ENCODE assay signal across 8 cellular contexts in the genomic region with DNA sequence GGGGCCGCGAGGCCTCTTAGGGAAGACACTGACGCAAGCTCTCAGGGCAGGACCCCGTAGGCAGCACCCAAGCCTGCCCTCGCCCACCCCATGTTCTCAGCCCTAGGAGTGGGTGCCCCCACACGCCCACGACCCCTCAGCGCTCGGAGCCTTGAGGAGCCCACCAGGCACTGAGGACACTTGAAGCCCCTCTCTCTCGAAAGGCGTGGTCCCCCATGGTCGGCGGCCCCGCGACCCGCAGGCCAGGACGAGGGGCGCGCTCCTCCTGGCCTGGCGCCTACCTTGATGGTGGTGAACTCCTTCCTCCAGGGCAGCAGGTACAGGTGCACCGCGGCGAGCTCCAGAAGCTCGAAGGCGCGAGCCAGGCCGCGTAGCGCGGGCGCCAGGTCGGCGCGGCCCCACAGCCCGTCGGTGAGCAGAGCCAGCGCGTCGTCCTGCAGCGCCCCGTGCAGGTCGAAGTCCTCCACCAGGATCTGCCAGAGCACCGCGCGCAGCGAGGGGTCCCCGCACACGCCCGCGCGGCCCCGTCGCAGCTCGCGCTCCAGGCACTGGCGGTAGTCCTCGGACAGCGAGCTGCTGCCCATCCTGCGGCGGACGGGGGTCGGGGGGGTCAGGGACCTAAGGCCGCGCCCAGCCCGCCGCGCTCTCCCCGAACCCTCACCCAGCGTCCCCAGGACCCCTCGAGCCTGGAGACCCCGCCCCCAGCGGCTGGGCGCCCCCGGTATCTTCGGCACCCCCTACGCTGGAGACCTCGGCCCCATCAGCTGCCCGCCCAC. TPM values are rescaled to one million over a fixed set of nuclear protein-coding genes. Genes with fewer than 3 reads are reported as not detected.
A peak's percentile ranks its signal among the peaks of the same experiment; 100 is the strongest.
DNase-seq lines count a peak whose midpoint lies in the region; ATAC-seq and TF ChIP-seq lines count a peak whose summit lies in the region.

No MANE protein-coding gene starts in this region.

- peaks cover 13% of the 10 kb centered on the region for H3K36me3 ChIP-seq in BE2C

- peak overlapping the region; percentile 84 for H3K27ac Mint-ChIP-seq in activated T-helper 1 cell treated with anti-CD3 and anti-CD28 coated beads, Interleukin-12 subunit alpha, Interleukin-12 subunit beta, Interleukin-2, Interleukin-4 antibody, amounts not matched to agents 30 ng/mL and 10 ng/mL and 1 ng/mL, durations not matched to agents 14 hours and 24 hours and 36 hours
- no peak overlapping the region for H3K27ac Mint-ChIP-seq in neural crest cell (ENCODE audit: unreplicated experiment)

- no peak for ATAC-seq in GM18873 (IDR thresholded peaks at IDR 0.05; ENCODE audit: low FRiP score, unreplicated experiment)

- H3K4me1 Mint-ChIP-seq in activated T-helper 1 cell treated with anti-CD3 and anti-CD28 coated beads, Interleukin-12 subunit alpha, Interleukin-12 subunit beta, Interleukin-2, Interleukin-4 antibody, amounts not matched to agents 30 ng/mL and 10 ng/mL and 1 ng/mL, durations not matched to agents 14 hours and 24 hours and 36 hours (ENCODE audit: low read depth) = peaks cover 8% of the 10 kb centered on the region
- H3K4me1 Mint-ChIP-seq in neural crest cell = peaks cover 13% of the 10 kb centered on the region

- H3K4me3 Mint-ChIP-seq in activated T-helper 1 cell treated with anti-CD3 and anti-CD28 coated beads, Interleukin-12 subunit alpha, Interleukin-12 subunit beta, Interleukin-2, Interleukin-4 antibody, amounts not matched to agents 30 ng/mL and 10 ng/mL and 1 ng/mL, durations not matched to agents 14 hours and 24 hours and 36 hours = peak overlapping the region; percentile 80
- H3K4me3 Mint-ChIP-seq in neural crest cell = peak overlapping the region; percentile 83

- DNase-seq in BE2C (peak; percentile 77), GM20000 (ENCODE audit: low spot score) (peak; percentile 72), NCI-H2227 (lab: John Stamatoyannopoulos, UW; ENCODE audit: unreplicated experiment) (peak; percentile 72), fibroblast of mammary gland (ENCODE audit: low read depth) (no peak), neural crest cell (ENCODE audit: low read depth, low spot score) (no peak), kidney glomerular epithelial cell (lab: John Stamatoyannopoulos, UW) (no peak)
- DNase-seq in activated T-helper 1 cell treated with anti-CD3 and anti-CD28 coated beads, Interleukin-12 subunit alpha, Interleukin-12 subunit beta, Interleukin-2, Interleukin-4 antibody, amounts not matched to agents 30 ng/mL and 10 ng/mL and 1 ng/mL, durations not matched to agents 14 hours and 24 hours and 36 hours (ENCODE audit: low spot score) = peak; percentile 45

- no peaks in the 10 kb centered on the region for H3K9me3 ChIP-seq in BE2C

- intact Hi-C loops in activated T-helper 1 cell treated with anti-CD3 and anti-CD28 coated beads, Interleukin-12 subunit alpha, Interleukin-12 subunit beta, Interleukin-2, Interleukin-4 antibody, amounts not matched to agents 30 ng/mL and 10 ng/mL and 1 ng/mL, durations not matched to agents 14 hours and 24 hours and 36 hours (cut with micrococcal nuclease) = loop anchor here (1.0 to 5.0 kb wide), 8 partner anchors 15 to 221 kb away; a partner anchor contains a TSS

- H3K9me3 Mint-ChIP-seq in activated T-helper 1 cell treated with anti-CD3 and anti-CD28 coated beads, Interleukin-12 subunit alpha, Interleukin-12 subunit beta, Interleukin-2, Interleukin-4 antibody, amounts not matched to agents 30 ng/mL and 10 ng/mL and 1 ng/mL, durations not matched to agents 14 hours and 24 hours and 36 hours = no peaks in the 10 kb centered on the region
- no peaks in the 10 kb centered on the region for H3K9me3 Mint-ChIP-seq in neural crest cell

- H3K4me1 ChIP-seq in BE2C = peaks cover 23% of the 10 kb centered on the region

- TF ChIP-seq CTCF in BE2C (IDR thresholded peaks at IDR 0.05; ENCODE audit: low read depth, low read length) (peak; percentile 32; the same call in 1 of the 2 replicates), GM20000 (IDR thresholded peaks at IDR 0.05; ENCODE audit: extremely low read depth, missing control alignments) (peak; percentile 24), fibroblast of mammary gland (conservative IDR thresholded peaks at IDR 0.05; ENCODE audit: control insufficient read depth, insufficient read depth, low read depth, low read length) (no peak), neural crest cell (conservative IDR thresholded peaks at IDR 0.05) (peak; percentile 43)

- H3K27me3 Mint-ChIP-seq in activated T-helper 1 cell treated with anti-CD3 and anti-CD28 coated beads, Interleukin-12 subunit alpha, Interleukin-12 subunit beta, Interleukin-2, Interleukin-4 antibody, amounts not matched to agents 30 ng/mL and 10 ng/mL and 1 ng/mL, durations not matched to agents 14 hours and 24 hours and 36 hours (ENCODE audit: insufficient read depth) = no peaks in the 10 kb centered on the region
- H3K27me3 Mint-ChIP-seq in neural crest cell (ENCODE audit: low read depth) = peaks cover 3% of the 10 kb centered on the region

- no peaks in the 10 kb centered on the region for H3K36me3 Mint-ChIP-seq in activated T-helper 1 cell treated with anti-CD3 and anti-CD28 coated beads, Interleukin-12 subunit alpha, Interleukin-12 subunit beta, Interleukin-2, Interleukin-4 antibody, amounts not matched to agents 30 ng/mL and 10 ng/mL and 1 ng/mL, durations not matched to agents 14 hours and 24 hours and 36 hours (ENCODE audit: low read depth)
- peaks cover 3% of the 10 kb centered on the region for H3K36me3 Mint-ChIP-seq in neural crest cell (ENCODE audit: low read depth)

- H3K27me3 ChIP-seq in BE2C = no peaks in the 10 kb centered on the region

- peak overlapping the region; percentile 66 for H3K4me3 ChIP-seq in BE2C (ENCODE audit: low read depth, low read length)
- H3K4me3 ChIP-seq in fibroblast of mammary gland (ENCODE audit: control insufficient read depth, low read depth, low read length) = peak overlapping the region; percentile 63

RNA-seq across cellular contexts. Expression of a gene that starts 0.7 kb away (rescaled TPM):
- 16.8 TPM for polyA plus RNA-seq in BE2C (2012; ENCODE audit: insufficient read depth, insufficient read length, low read depth)
- total RNA-seq in activated T-helper 1 cell treated with anti-CD3 and anti-CD28 coated beads, Interleukin-12 subunit alpha, Interleukin-12 subunit beta, Interleukin-2, Interleukin-4 antibody, amounts not matched to agents 30 ng/mL and 10 ng/mL and 1 ng/mL, durations not matched to agents 14 hours and 24 hours and 36 hours = 14.1 and 15.2 TPM in 2 replicates
- total RNA-seq in neural crest cell = 8.6 and 10.6 TPM in 2 replicates

RNA-seq across cellular contexts. Expression of a gene that starts 14.3 kb away (rescaled TPM):
- 147 TPM for polyA plus RNA-seq in BE2C (2012; ENCODE audit: insufficient read depth, insufficient read length, low read depth)
- total RNA-seq in activated T-helper 1 cell treated with anti-CD3 and anti-CD28 coated beads, Interleukin-12 subunit alpha, Interleukin-12 subunit beta, Interleukin-2, Interleukin-4 antibody, amounts not matched to agents 30 ng/mL and 10 ng/mL and 1 ng/mL, durations not matched to agents 14 hours and 24 hours and 36 hours = 93.9 and 99.6 TPM in 2 replicates
- 127 and 131 TPM in 2 replicates for total RNA-seq in neural crest cell

RNA-seq across cellular contexts. Expression of a gene that starts 19.9 kb away (rescaled TPM):
- 26.0 TPM for polyA plus RNA-seq in BE2C (2012; ENCODE audit: insufficient read depth, insufficient read length, low read depth)
- 4.9 and 5.9 TPM in 2 replicates for total RNA-seq in activated T-helper 1 cell treated with anti-CD3 and anti-CD28 coated beads, Interleukin-12 subunit alpha, Interleukin-12 subunit beta, Interleukin-2, Interleukin-4 antibody, amounts not matched to agents 30 ng/mL and 10 ng/mL and 1 ng/mL, durations not matched to agents 14 hours and 24 hours and 36 hours
- total RNA-seq in neural crest cell = 18.0 and 20.2 TPM in 2 replicates

RNA-seq across cellular contexts. Expression of a gene that starts 20.5 kb away (rescaled TPM):
- 73.7 TPM for polyA plus RNA-seq in BE2C (2012; ENCODE audit: insufficient read depth, insufficient read length, low read depth)
- total RNA-seq in activated T-helper 1 cell treated with anti-CD3 and anti-CD28 coated beads, Interleukin-12 subunit alpha, Interleukin-12 subunit beta, Interleukin-2, Interleukin-4 antibody, amounts not matched to agents 30 ng/mL and 10 ng/mL and 1 ng/mL, durations not matched to agents 14 hours and 24 hours and 36 hours = 34.2 and 36.4 TPM in 2 replicates
- 31.6 and 32.9 TPM in 2 replicates for total RNA-seq in neural crest cell

RNA-seq across cellular contexts. Expression of a gene that starts 43.2 kb away (rescaled TPM):
- polyA plus RNA-seq in BE2C (2012; ENCODE audit: insufficient read depth, insufficient read length, low read depth) = 6.1 TPM
- total RNA-seq in activated T-helper 1 cell treated with anti-CD3 and anti-CD28 coated beads, Interleukin-12 subunit alpha, Interleukin-12 subunit beta, Interleukin-2, Interleukin-4 antibody, amounts not matched to agents 30 ng/mL and 10 ng/mL and 1 ng/mL, durations not matched to agents 14 hours and 24 hours and 36 hours = 15.1 and 16.1 TPM in 2 replicates
- 41.7 and 42.6 TPM in 2 replicates for total RNA-seq in neural crest cell

Comparison
In these comparisons a context has a peak if more than half of its experiments do, and no peak if none do; other contexts are left out.
1. DNase-seq: peak in BE2C (single experiment), GM20000 (single experiment), NCI-H2227 (single experiment) and activated T-helper 1 cell treated with anti-CD3 and anti-CD28 coated beads, Interleukin-12 subunit alpha, Interleukin-12 subunit beta, Interleukin-2, Interleukin-4 antibody, amounts not matched to agents 30 ng/mL and 10 ng/mL and 1 ng/mL, durations not matched to agents 14 hours and 24 hours and 36 hours (single experiment); none in fibroblast of mammary gland (single experiment), neural crest cell (single experiment) and kidney glomerular epithelial cell (single experiment).